Comparison of ENCODE assay signal across 8 cellular contexts in genomic region chr12:26939192-26939832, GRCh38. TPM values are rescaled to one million over a fixed set of nuclear protein-coding genes. Genes with fewer than 3 reads are reported as not detected.
DNase-seq lines count a peak whose midpoint lies in the region; TF ChIP-seq lines count a peak whose summit lies in the region.

No MANE protein-coding gene starts in this region.

- H3K4me2 ChIP-seq in KMS-11 = peak overlapping the region; percentile 94

- H3K36me3 Mint-ChIP-seq in type B pancreatic cell = peaks cover 38% of the 10 kb centered on the region

- H3K36me3 ChIP-seq in ES-I3 (ENCODE audit: insufficient read depth, low read length) = no peaks in the 10 kb centered on the region
- no peaks in the 10 kb centered on the region for H3K36me3 ChIP-seq in KMS-11 (ENCODE audit: insufficient read depth)

- H3K9me3 ChIP-seq in ES-I3 (ENCODE audit: control insufficient read depth, insufficient read depth, low read length) = no peaks in the 10 kb centered on the region

- no peaks in the 10 kb centered on the region; the same call in 1 of the 2 replicates for H4K20me1 ChIP-seq in KMS-11 (ENCODE audit: insufficient read depth)

- peaks cover 94% of the 10 kb centered on the region for H3K79me2 ChIP-seq in KMS-11 (ENCODE audit: insufficient read depth, low read depth)

- peak overlapping the region; percentile 99 for H3K27ac Mint-ChIP-seq in type B pancreatic cell

- in situ Hi-C loops in astrocyte of the cerebellum (cut with HindIII; ENCODE audit: low sequenced_read_pairs) = no loop called here

- no peak for TF ChIP-seq POLR2A in lower leg skin (IDR thresholded peaks at IDR 0.05)

- no peaks in the 10 kb centered on the region for H3K27me3 Mint-ChIP-seq in type B pancreatic cell

- peaks cover 8% of the 10 kb centered on the region for H3K4me1 Mint-ChIP-seq in type B pancreatic cell (ENCODE audit: unreplicated experiment)

- H2AFZ ChIP-seq in KMS-11 (ENCODE audit: low read depth) = peak overlapping the region; percentile 84; the same call in 1 of the 2 replicates

- DNase-seq in astrocyte of the cerebellum (ENCODE audit: low read depth) = no peak
- DNase-seq in lower leg skin (ENCODE audit: low spot score in 2 of 2) = no peak
- no peak for DNase-seq in type B pancreatic cell (ENCODE audit: extremely low spot score, unreplicated experiment)
- no peak for DNase-seq in stimulated activated CD4-positive, alpha-beta T cell treated with anti-CD3 and anti-CD28 coated beads, Interleukin-2, amount 100 ng/mL, for 24 hours
- no peak for DNase-seq in T1000 (lab: John Stamatoyannopoulos, UW)
- no peak for DNase-seq in activated effector memory CD4-positive, alpha-beta T cell treated with Interleukin-2 at 50 U/mL for 16 hours

- H3K27ac ChIP-seq in KMS-11 = peak overlapping the region; percentile 71; the same call in 1 of the 2 replicates

- H3K9me3 Mint-ChIP-seq in type B pancreatic cell = no peaks in the 10 kb centered on the region

- no peak for TF ChIP-seq CTCF in KMS-11 (conservative IDR thresholded peaks at IDR 0.05; ENCODE audit: low read depth, low read length)
- no peak for TF ChIP-seq CTCF in astrocyte of the cerebellum (IDR thresholded peaks at IDR 0.05; ENCODE audit: low read depth, low read length, missing control alignments)
- TF ChIP-seq CTCF in lower leg skin (IDR thresholded peaks at IDR 0.05) = no peak
- no peak for TF ChIP-seq CTCF in type B pancreatic cell (conservative IDR thresholded peaks at IDR 0.05)

- 3 to 5% methylated on average over 9 of the region's 9 CpGs for WGBS in lower leg skin, 2 donors

- intact Hi-C loops in lower leg skin (cut with DNase I; ENCODE audit: low total_unique reads) = no loop called here

- no peaks in the 10 kb centered on the region for H3K27me3 ChIP-seq in KMS-11 (ENCODE audit: insufficient read depth, low read depth)

- H3K4me3 Mint-ChIP-seq in type B pancreatic cell = peak overlapping the region; percentile 98

- no peak overlapping the region for H3K4me3 ChIP-seq in KMS-11 (IDR thresholded peaks at IDR 0.05; ENCODE audit: insufficient read depth, low read depth, low read length)
- H3K4me3 ChIP-seq in astrocyte of the cerebellum (ENCODE audit: low read depth, low read length) = peak overlapping the region; percentile 92
- peak overlapping the region; percentile 95 for H3K4me3 ChIP-seq in lower leg skin (ENCODE audit: low read depth, poor library complexity, severe bottlenecking)

- H3K4me1 ChIP-seq in ES-I3 (ENCODE audit: insufficient read depth, low read length) (peaks cover 4% of the 10 kb centered on the region; the same call in 1 of the 2 replicates), KMS-11 (ENCODE audit: low read depth, poor library complexity, severe bottlenecking) (peaks cover 56% of the 10 kb centered on the region)

- H3K9ac ChIP-seq in ES-I3 (ENCODE audit: low read depth, low read length) (peak overlapping the region; percentile 100), KMS-11 (peak overlapping the region; percentile 86; the same call in 1 of the 2 replicates)

RNA-seq across cellular contexts. Expression of gene FGFR1OP2, which starts 1.0 kb away (rescaled TPM):
- total RNA-seq in lower leg skin (10 to 100 TPM; 38.1 to 60.3 (median 46.6) TPM), type B pancreatic cell (ENCODE audit: low replicate concordance) (46.9 and 64.5 TPM in 2 replicates)

RNA-seq across cellular contexts. Expression of gene INTS13, which starts 1.5 kb away (rescaled TPM):
- total RNA-seq in lower leg skin (10 to 100 TPM; 10.3 to 19.3 (median 14.9) TPM), type B pancreatic cell (ENCODE audit: low replicate concordance) (30.3 and 34.1 TPM in 2 replicates)
